ENCODE assay signal across 18 cellular contexts in genomic region chr9:113479150-113479761, GRCh38. TPM values are rescaled to one million over a fixed set of nuclear protein-coding genes. Genes with fewer than 3 reads are reported as not detected.
DNase-seq lines count a peak whose midpoint lies in the region; ATAC-seq and TF ChIP-seq lines count a peak whose summit lies in the region.
"Had no signal": no experiment of that assay in that cellular context is flagged by ENCODE, and none has a peak within 500 bp of the region (broad histone marks: within the 10 kb centered on the region; RNA-seq: fewer than 3 reads in every experiment).

No MANE protein-coding gene starts in this region.

- POLR2A ChIA-PET in IMR-90 (lab: Charles Lee; ENCODE audit: unreplicated experiment) = no interaction called here

- 0 out of 2 replicates have a peak, but pooled peaks cover 1% of the 10 kb centered on the region for H3K9me1 ChIP-seq in IMR-90 (ENCODE audit: insufficient read depth, low read length)

- H2AK5ac ChIP-seq in IMR-90 (ENCODE audit: low read depth, low read length) = 0 out of 2 replicates have a peak overlapping the region, but pooled peaks have one; percentile 33

- no peak overlapping the region for H3K27ac Mint-ChIP-seq in Calu3 (ENCODE audit: unreplicated experiment)
- H3K27ac Mint-ChIP-seq in activated T-helper 1 cell treated with anti-CD3 and anti-CD28 coated beads, Interleukin-12 subunit alpha, Interleukin-12 subunit beta, Interleukin-2, Interleukin-4 antibody, amounts not matched to agents 30 ng/mL and 10 ng/mL and 1 ng/mL, durations not matched to agents 14 hours and 24 hours and 36 hours = no peak overlapping the region
- H3K27ac Mint-ChIP-seq: progenitor cell of endocrine pancreas had no signal

- intact Hi-C loops in Calu3 (cut with micrococcal nuclease; ENCODE audit: unreplicated experiment) = no loop called here
- intact Hi-C loops in IMR-90 (cut with micrococcal nuclease) = no loop called here
- intact Hi-C loops in activated T-helper 1 cell treated with anti-CD3 and anti-CD28 coated beads, Interleukin-12 subunit alpha, Interleukin-12 subunit beta, Interleukin-2, Interleukin-4 antibody, amounts not matched to agents 30 ng/mL and 10 ng/mL and 1 ng/mL, durations not matched to agents 14 hours and 24 hours and 36 hours (cut with micrococcal nuclease) = no loop called here

- H3K23ac ChIP-seq in IMR-90 (ENCODE audit: low read depth, low read length) = no peak overlapping the region

- H3K27me3 Mint-ChIP-seq in Calu3 (ENCODE audit: unreplicated experiment) = no peaks in the 10 kb centered on the region
- H3K27me3 Mint-ChIP-seq in activated T-helper 1 cell treated with anti-CD3 and anti-CD28 coated beads, Interleukin-12 subunit alpha, Interleukin-12 subunit beta, Interleukin-2, Interleukin-4 antibody, amounts not matched to agents 30 ng/mL and 10 ng/mL and 1 ng/mL, durations not matched to agents 14 hours and 24 hours and 36 hours (ENCODE audit: insufficient read depth) = peaks cover 16% of the 10 kb centered on the region
- H3K27me3 Mint-ChIP-seq: progenitor cell of endocrine pancreas had no signal

- H3K36me3 ChIP-seq in IMR-90 (ENCODE audit: control insufficient read depth, insufficient read depth, low read length) = no peaks in the 10 kb centered on the region
- H3K36me3 ChIP-seq: brain microvascular endothelial cell had no signal

- no peaks in the 10 kb centered on the region for H4K20me1 ChIP-seq in IMR-90 (ENCODE audit: insufficient read depth, low read length)

- no peak overlapping the region for H3K4me3 Mint-ChIP-seq in Calu3 (ENCODE audit: low read depth, unreplicated experiment)
- H3K4me3 Mint-ChIP-seq in activated T-helper 1 cell treated with anti-CD3 and anti-CD28 coated beads, Interleukin-12 subunit alpha, Interleukin-12 subunit beta, Interleukin-2, Interleukin-4 antibody, amounts not matched to agents 30 ng/mL and 10 ng/mL and 1 ng/mL, durations not matched to agents 14 hours and 24 hours and 36 hours = no peak overlapping the region

- CTCF ChIA-PET in Calu3 (lab: Charles Lee) = no interaction called here
- CTCF ChIA-PET in IMR-90 (lab: Yijun Ruan, JAX) = no interaction called here

- in situ Hi-C loops in IMR-90 (cut with MboI; ENCODE audit: low sequenced_read_pairs) = no loop called here

- H4K91ac ChIP-seq in IMR-90 (ENCODE audit: insufficient read depth, low read depth, low read length) = no peak overlapping the region; the same call in 1 of the 2 replicates

- no peak overlapping the region for H3K27ac ChIP-seq in IMR-90 (ENCODE audit: insufficient read depth, low read length)
- H3K27ac ChIP-seq: brain microvascular endothelial cell, foreskin keratinocyte, PC-9 had no signal

- H3K27me3 ChIP-seq in IMR-90 (ENCODE audit: control insufficient read depth, insufficient read depth, low read length) = no peaks in the 10 kb centered on the region
- H3K27me3 ChIP-seq: brain microvascular endothelial cell had no signal

- H3K79me1 ChIP-seq in IMR-90 (ENCODE audit: low read depth in 1 of 2, low read length in 2 of 2) = no peaks in the 10 kb centered on the region

- no peak overlapping the region for H3K18ac ChIP-seq in IMR-90 (ENCODE audit: low read depth, low read length)

- no peak overlapping the region for H3K14ac ChIP-seq in IMR-90 (replicated peaks; ENCODE audit: low read depth, low read length)

- H2BK20ac ChIP-seq in IMR-90 (ENCODE audit: low read depth, low read length) = no peak overlapping the region

- TF ChIP-seq RAD21 in IMR-90 (IDR thresholded peaks at IDR 0.05; ENCODE audit: low read length) = no peak

- BruUV-seq in Calu3 (replicated peaks; lab: Mats Ljungman, UMichigan) = no TSS peak
- no TSS peak for BruUV-seq in IMR-90 (replicated peaks; lab: Mats Ljungman, UMichigan)

- no peak overlapping the region for H3K9ac ChIP-seq in IMR-90 (ENCODE audit: low read depth, low read length)

- no peak for TF ChIP-seq POLR2A in IMR-90 (IDR thresholded peaks at IDR 0.05; ENCODE audit: low read depth, low read length)

- H2AFZ ChIP-seq in IMR-90 (replicated peaks; ENCODE audit: low read length, poor library complexity) = peak overlapping the region; percentile 4
- H2AFZ ChIP-seq: PC-9 had no signal

- no peaks in the 10 kb centered on the region for H3K9me3 ChIP-seq in IMR-90 (ENCODE audit: control insufficient read depth, insufficient read depth, low read length)

- H3K56ac ChIP-seq in IMR-90 (ENCODE audit: extremely low read depth, insufficient read depth, low read length) = no peak overlapping the region

- H3K4me3 ChIP-seq in IMR-90 (ENCODE audit: insufficient read depth, low read depth, low read length) = no peak overlapping the region
- H3K4me3 ChIP-seq: PC-9 had no signal

- no peak overlapping the region for H2BK120ac ChIP-seq in IMR-90 (ENCODE audit: low read depth, low read length)

- no peak overlapping the region for H4K8ac ChIP-seq in IMR-90 (ENCODE audit: low read depth in 2 of 2, low read length in 2 of 2)

- no peak overlapping the region for H3K4ac ChIP-seq in IMR-90 (ENCODE audit: low read depth, low read length)

- peaks cover 9% of the 10 kb centered on the region for H3K4me1 ChIP-seq in IMR-90 (ENCODE audit: control insufficient read depth, insufficient read depth, low read length)
- H3K4me1 ChIP-seq: foreskin keratinocyte had no signal

- peak; percentile 23 for DNase-seq in Calu3
- DNase-seq in IMR-90 = no peak
- peak; percentile 9 for DNase-seq in activated T-helper 1 cell treated with anti-CD3 and anti-CD28 coated beads, Interleukin-12 subunit alpha, Interleukin-12 subunit beta, Interleukin-2, Interleukin-4 antibody, amounts not matched to agents 30 ng/mL and 10 ng/mL and 1 ng/mL, durations not matched to agents 14 hours and 24 hours and 36 hours (ENCODE audit: low spot score)
- DNase-seq in renal cortical epithelial cell (ENCODE audit: low read depth) = peak; percentile 42
- no peak for DNase-seq in NCI-H146 treated with DMSO at 0.1 percent for 48 hours (lab: John Stamatoyannopoulos, UW; ENCODE audit: unreplicated experiment)
- no peak for DNase-seq in GOT3 (lab: John Stamatoyannopoulos, UW)
- no peak for DNase-seq in HuH-7.5 (ENCODE audit: low spot score)
- DNase-seq: brain microvascular endothelial cell; effector CD8-positive, alpha-beta T cell; foreskin keratinocyte; H7; midbrain; NCI-H1048; NCI-H510A; PC-9; stimulated activated CD4-positive, alpha-beta T cell treated with anti-CD3 and anti-CD28 coated beads, Interleukin-4, amount 100 ng/mL, for 24 hours had no signal

- H4K5ac ChIP-seq in IMR-90 (ENCODE audit: low read depth, low read length) = no peak overlapping the region

- no peak overlapping the region for H2BK5ac ChIP-seq in IMR-90 (ENCODE audit: low read depth, low read length, poor library complexity, severe bottlenecking)

- H3K36me3 Mint-ChIP-seq in Calu3 (ENCODE audit: insufficient read depth, unreplicated experiment) = no peaks in the 10 kb centered on the region
- no peaks in the 10 kb centered on the region for H3K36me3 Mint-ChIP-seq in activated T-helper 1 cell treated with anti-CD3 and anti-CD28 coated beads, Interleukin-12 subunit alpha, Interleukin-12 subunit beta, Interleukin-2, Interleukin-4 antibody, amounts not matched to agents 30 ng/mL and 10 ng/mL and 1 ng/mL, durations not matched to agents 14 hours and 24 hours and 36 hours (ENCODE audit: low read depth)

- TF ChIP-seq CTCF in Calu3 (IDR thresholded peaks at IDR 0.05; ENCODE audit: unreplicated experiment) (no peak), IMR-90 (conservative IDR thresholded peaks at IDR 0.05; ENCODE audit: low read depth, low read length) (no peak)

- peaks cover 18% of the 10 kb centered on the region for H3K4me1 Mint-ChIP-seq in Calu3 (ENCODE audit: low read depth, unreplicated experiment)
- peaks cover 13% of the 10 kb centered on the region for H3K4me1 Mint-ChIP-seq in activated T-helper 1 cell treated with anti-CD3 and anti-CD28 coated beads, Interleukin-12 subunit alpha, Interleukin-12 subunit beta, Interleukin-2, Interleukin-4 antibody, amounts not matched to agents 30 ng/mL and 10 ng/mL and 1 ng/mL, durations not matched to agents 14 hours and 24 hours and 36 hours (ENCODE audit: low read depth)

- no peaks in the 10 kb centered on the region for H3K9me3 Mint-ChIP-seq in Calu3 (ENCODE audit: low read depth, unreplicated experiment)
- no peaks in the 10 kb centered on the region for H3K9me3 Mint-ChIP-seq in activated T-helper 1 cell treated with anti-CD3 and anti-CD28 coated beads, Interleukin-12 subunit alpha, Interleukin-12 subunit beta, Interleukin-2, Interleukin-4 antibody, amounts not matched to agents 30 ng/mL and 10 ng/mL and 1 ng/mL, durations not matched to agents 14 hours and 24 hours and 36 hours

- no peak overlapping the region for H2AK9ac ChIP-seq in IMR-90 (replicated peaks; ENCODE audit: low read depth, low read length, poor library complexity)

- no peak overlapping the region for H3K4me2 ChIP-seq in IMR-90 (ENCODE audit: low read depth, low read length)
- H3K4me2 ChIP-seq: PC-9 had no signal

- H2BK15ac ChIP-seq in IMR-90 (ENCODE audit: low read depth, low read length) = no peak overlapping the region; the same call in 2 of the 3 replicates

- 81% methylated on average over 4 of the region's 7 CpGs; no CpG with 5 or more reads in 1 of the 2 experiments for WGBS in IMR-90 (ENCODE audit: extremely low coverage in 2 of 2, insufficient read length in 1 of 2), 2 experiments

- dilution Hi-C loops in IMR-90 (cut with HindIII; ENCODE audit: low sequenced_read_pairs, unreplicated experiment) = no loop called here

- ATAC-seq in IMR-90 (ENCODE audit: low read depth) = no peak
- no peak for ATAC-seq in GM21515 (IDR thresholded peaks at IDR 0.05; ENCODE audit: unreplicated experiment)
- ATAC-seq: foreskin keratinocyte had no signal

TF ChIP-seq in IMR-90, 13 proteins besides CTCF, POLR2A, EP300 and RAD21 (continues in another document):
- TF ChIP-seq RCOR1 (IDR thresholded peaks at IDR 0.05; ENCODE audit: insufficient replicate concordance, low read length) (no peak), NFE2L2 (IDR thresholded peaks at IDR 0.05; ENCODE audit: low read depth, low read length) (no peak), BHLHE40 (IDR thresholded peaks at IDR 0.05; ENCODE audit: low read depth, low read length) (no peak), CEBPB (IDR thresholded peaks at IDR 0.05; ENCODE audit: low read depth, low read length) (no peak)

RNA-seq across cellular contexts. Expression of gene RGS3, which starts 15.7 kb away (rescaled TPM):
- total RNA-seq in Calu3 (2022) (61.8 and 68.3 TPM in 2 replicates), IMR-90 (2012; rRNA removed) (51.8 and 53.3 TPM in 2 replicates), renal cortical epithelial cell (56.1 and 76.2 TPM in 2 replicates)
- polyA plus RNA-seq in IMR-90 (2012; rRNA removed) = 65.6 and 68.7 TPM in 2 replicates
- 40.0 and 73.3 TPM in 2 replicates for polyA plus RNA-seq in IMR-90 (2012; cell fraction: cytosol; rRNA removed)
- polyA plus RNA-seq in IMR-90 (2012; cell fraction: nucleus; rRNA removed; ENCODE audit: low replicate concordance) = 93.2 and 94.6 TPM in 2 replicates
- 122 and 128 TPM in 2 replicates for total RNA-seq in activated T-helper 1 cell treated with anti-CD3 and anti-CD28 coated beads, Interleukin-12 subunit alpha, Interleukin-12 subunit beta, Interleukin-2, Interleukin-4 antibody, amounts not matched to agents 30 ng/mL and 10 ng/mL and 1 ng/mL, durations not matched to agents 14 hours and 24 hours and 36 hours

Comparison
In these comparisons a context has a peak if more than half of its experiments do, and no peak if none do; other contexts are left out.
1. DNase-seq: peak in Calu3 (single experiment), activated T-helper 1 cell treated with anti-CD3 and anti-CD28 coated beads, Interleukin-12 subunit alpha, Interleukin-12 subunit beta, Interleukin-2, Interleukin-4 antibody, amounts not matched to agents 30 ng/mL and 10 ng/mL and 1 ng/mL, durations not matched to agents 14 hours and 24 hours and 36 hours (single experiment) and renal cortical epithelial cell (single experiment); none in IMR-90 (single experiment), NCI-H146 treated with DMSO at 0.1 percent for 48 hours (single experiment), GOT3 (single experiment) and HuH-7.5 (single experiment).